ENCODE assay signal across 1 cellular context in the genomic region with DNA sequence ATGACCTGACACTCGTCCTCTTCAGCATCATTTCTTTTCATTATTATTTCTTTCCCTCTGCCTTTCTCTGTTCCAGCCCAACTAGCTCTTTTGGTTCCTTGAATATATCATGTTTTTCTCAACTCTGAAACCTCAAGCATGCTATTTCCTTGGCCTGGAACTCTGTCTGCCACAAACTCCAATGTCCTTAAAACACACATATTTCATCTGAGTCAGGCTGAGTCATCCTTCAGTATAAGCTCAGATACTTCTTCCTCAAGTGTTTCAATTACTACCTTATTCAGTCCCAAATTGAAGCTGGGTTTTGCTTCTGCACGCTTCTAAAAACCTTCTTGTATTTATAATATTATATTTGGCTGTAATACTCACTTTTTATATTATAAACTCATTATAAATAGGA.
TF ChIP-seq lines count a peak whose summit lies in the region.

No MANE protein-coding gene starts in this region.

TF ChIP-seq in WTC11, 78 proteins besides CTCF, POLR2A, EP300 and RAD21 (continued from another document):
- TF ChIP-seq MXD4 (CRISPR knock-in tag; IDR thresholded peaks at IDR 0.05; ENCODE audit: borderline replicate concordance), result no peak
- TF ChIP-seq, protein P1, sequence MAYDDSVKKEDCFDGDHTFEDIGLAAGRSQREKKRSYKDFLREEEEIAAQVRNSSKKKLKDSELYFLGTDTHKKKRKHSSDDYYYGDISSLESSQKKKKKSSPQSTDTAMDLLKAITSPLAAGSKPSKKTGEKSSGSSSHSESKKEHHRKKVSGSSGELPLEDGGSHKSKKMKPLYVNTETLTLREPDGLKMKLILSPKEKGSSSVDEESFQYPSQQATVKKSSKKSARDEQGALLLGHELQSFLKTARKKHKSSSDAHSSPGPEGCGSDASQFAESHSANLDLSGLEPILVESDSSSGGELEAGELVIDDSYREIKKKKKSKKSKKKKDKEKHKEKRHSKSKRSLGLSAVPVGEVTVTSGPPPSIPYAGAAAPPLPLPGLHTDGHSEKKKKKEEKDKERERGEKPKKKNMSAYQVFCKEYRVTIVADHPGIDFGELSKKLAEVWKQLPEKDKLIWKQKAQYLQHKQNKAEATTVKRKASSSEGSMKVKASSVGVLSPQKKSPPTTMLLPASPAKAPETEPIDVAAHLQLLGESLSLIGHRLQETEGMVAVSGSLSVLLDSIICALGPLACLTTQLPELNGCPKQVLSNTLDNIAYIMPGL (CRISPR knock-in tag; IDR thresholded peaks at IDR 0.05), result no peak
- no peak for TF ChIP-seq NFE2L1 (CRISPR knock-in tag; IDR thresholded peaks at IDR 0.05)
- TF ChIP-seq CREB1 (CRISPR knock-in tag; IDR thresholded peaks at IDR 0.05), result no peak
- TF ChIP-seq FOXP1 (CRISPR knock-in tag; IDR thresholded peaks at IDR 0.05; ENCODE audit: borderline replicate concordance), result no peak
- no peak for TF ChIP-seq TCF7 (CRISPR knock-in tag; IDR thresholded peaks at IDR 0.05; ENCODE audit: low read depth)
- no peak for TF ChIP-seq ZNF138 (CRISPR knock-in tag; conservative IDR thresholded peaks at IDR 0.05)
- TF ChIP-seq, protein P2, sequence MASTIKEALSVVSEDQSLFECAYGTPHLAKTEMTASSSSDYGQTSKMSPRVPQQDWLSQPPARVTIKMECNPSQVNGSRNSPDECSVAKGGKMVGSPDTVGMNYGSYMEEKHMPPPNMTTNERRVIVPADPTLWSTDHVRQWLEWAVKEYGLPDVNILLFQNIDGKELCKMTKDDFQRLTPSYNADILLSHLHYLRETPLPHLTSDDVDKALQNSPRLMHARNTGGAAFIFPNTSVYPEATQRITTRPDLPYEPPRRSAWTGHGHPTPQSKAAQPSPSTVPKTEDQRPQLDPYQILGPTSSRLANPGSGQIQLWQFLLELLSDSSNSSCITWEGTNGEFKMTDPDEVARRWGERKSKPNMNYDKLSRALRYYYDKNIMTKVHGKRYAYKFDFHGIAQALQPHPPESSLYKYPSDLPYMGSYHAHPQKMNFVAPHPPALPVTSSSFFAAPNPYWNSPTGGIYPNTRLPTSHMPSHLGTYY (CRISPR knock-in tag; IDR thresholded peaks at IDR 0.05), result no peak
